8 cellular contexts compared by ENCODE assay signal in the genomic region with DNA sequence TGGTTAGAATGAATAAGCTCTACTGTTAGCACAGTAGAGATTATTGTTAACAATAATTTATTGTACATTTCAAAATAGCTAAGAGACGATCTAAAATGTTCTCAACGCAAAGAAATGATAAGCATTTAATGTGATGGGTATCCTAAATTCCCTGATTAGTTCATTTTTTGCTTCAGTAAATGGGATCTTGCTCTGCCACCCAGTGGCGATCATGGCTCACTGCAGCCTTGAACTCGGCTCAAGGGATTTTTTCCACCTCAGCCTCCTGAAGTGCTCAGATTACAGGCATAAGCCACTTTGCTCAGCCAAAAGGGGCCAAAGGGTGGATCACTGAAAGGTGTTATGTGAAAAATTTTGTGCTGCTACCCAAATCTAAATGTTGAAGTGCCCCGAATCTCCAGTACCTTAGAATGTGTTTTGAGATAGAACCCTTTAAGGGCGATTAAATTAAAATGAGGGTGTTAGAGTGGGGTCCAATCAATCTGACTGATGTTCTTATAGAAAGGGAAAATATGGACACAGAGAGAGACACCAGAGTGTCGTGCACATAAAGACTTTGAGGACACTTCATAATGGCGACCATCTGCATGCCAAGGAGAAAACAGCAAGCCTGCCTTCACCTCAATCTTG. TPM values are rescaled to one million over a fixed set of nuclear protein-coding genes. Genes with fewer than 3 reads are reported as not detected.
A peak's percentile ranks its signal among the peaks of the same experiment; 100 is the strongest.
DNase-seq lines count a peak whose midpoint lies in the region; ATAC-seq and TF ChIP-seq lines count a peak whose summit lies in the region.

No MANE protein-coding gene starts in this region.

- no peaks in the 10 kb centered on the region for H3K9me3 Mint-ChIP-seq in CD4-positive, alpha-beta T cell
- no peaks in the 10 kb centered on the region for H3K9me3 Mint-ChIP-seq in activated T-helper 17 cell treated with anti-CD3 and anti-CD28 coated beads, Interleukin-2, amount 50 U/mL, for 72 hours

- H2AFZ ChIP-seq in PC-9 (no peak overlapping the region), parathyroid adenoma (no peak overlapping the region)

- peak; percentile 96 for TF ChIP-seq CTCF in CD4-positive, alpha-beta T cell (IDR thresholded peaks at IDR 0.05)
- peak; percentile 82 for TF ChIP-seq CTCF in HFF-Myc (IDR thresholded peaks at IDR 0.05; ENCODE audit: low read depth, low read length, missing control alignments)
- peak; percentile 96 for TF ChIP-seq CTCF in PC-9 (conservative IDR thresholded peaks at IDR 0.05)
- peak; percentile 86 for TF ChIP-seq CTCF in foreskin keratinocyte (conservative IDR thresholded peaks at IDR 0.05)
- TF ChIP-seq CTCF in parathyroid adenoma (IDR thresholded peaks at IDR 0.05): peak; percentile 92

- CTCF ChIA-PET in CD4-positive, alpha-beta T cell (lab: Charles Lee): interaction anchor here (0.8 to 1.4 kb wide), 6 partner anchors 9 to 460 kb away, joined by 3 to 8 read pairs (median 3); a partner anchor contains a TSS
- CTCF ChIA-PET in PC-9 (lab: Charles Lee): no interaction called here

- H3K79me2 ChIP-seq in PC-9 (ENCODE audit: low read depth): no peaks in the 10 kb centered on the region
- H3K79me2 ChIP-seq in parathyroid adenoma: no peaks in the 10 kb centered on the region

- intact Hi-C loops in CD4-positive, alpha-beta T cell (cut with DNase I, micrococcal nuclease): loop anchor here (1.0 to 5.0 kb wide), 2 partner anchors 99 to 766 kb away; a partner anchor contains a TSS
- intact Hi-C loops in PC-9 (cut with micrococcal nuclease; ENCODE audit: unreplicated experiment): loop anchor here (1.0 kb wide), 1 partner anchor 99 kb away; a partner anchor contains a TSS

- DNase-seq in CD4-positive, alpha-beta T cell: peak; percentile 25 to 62 (median 40)
- DNase-seq in HFF-Myc (ENCODE audit: extremely low read depth, low read depth): peak; percentile 36
- peak; percentile 58 to 63 for DNase-seq in PC-9
- peak in 1 of 2 donors; percentile 42 for DNase-seq in foreskin keratinocyte
- DNase-seq in ureter (ENCODE audit: low spot score): peak; percentile 59
- DNase-seq in cortex of kidney (lab: John Stamatoyannopoulos, UW): no peak

- H3K9ac ChIP-seq in parathyroid adenoma: no peak overlapping the region

- H3K4me3 Mint-ChIP-seq in CD4-positive, alpha-beta T cell: no peak overlapping the region
- no peak overlapping the region for H3K4me3 Mint-ChIP-seq in activated T-helper 17 cell treated with anti-CD3 and anti-CD28 coated beads, Interleukin-2, amount 50 U/mL, for 72 hours

- no peaks in the 10 kb centered on the region for H3K27me3 ChIP-seq in CD4-positive, alpha-beta T cell (ENCODE audit: control insufficient read depth, insufficient read depth, low read length)
- peaks cover 5% of the 10 kb centered on the region for H3K27me3 ChIP-seq in PC-9 (ENCODE audit: insufficient read depth, low read depth)
- H3K27me3 ChIP-seq in foreskin keratinocyte: no peaks in the 10 kb centered on the region
- no peaks in the 10 kb centered on the region for H3K27me3 ChIP-seq in parathyroid adenoma (ENCODE audit: control insufficient read depth, insufficient read depth, low read length)

- no peaks in the 10 kb centered on the region for H3K27me3 Mint-ChIP-seq in CD4-positive, alpha-beta T cell
- no peaks in the 10 kb centered on the region for H3K27me3 Mint-ChIP-seq in activated T-helper 17 cell treated with anti-CD3 and anti-CD28 coated beads, Interleukin-2, amount 50 U/mL, for 72 hours

- H3K4me3 ChIP-seq in HFF-Myc (replicated peaks; ENCODE audit: low read depth, low read length) (no peak overlapping the region), PC-9 (no peak overlapping the region), parathyroid adenoma (ENCODE audit: low read depth, low read length) (no peak overlapping the region)

- ATAC-seq in CD4-positive, alpha-beta T cell (ENCODE audit: poor library complexity): peak; percentile 89
- peak; percentile 70 for ATAC-seq in activated T-helper 17 cell treated with anti-CD3 and anti-CD28 coated beads, Interleukin-2, amount 50 U/mL, for 72 hours (replicated peaks)
- peak; percentile 51 for ATAC-seq in foreskin keratinocyte

- no peaks in the 10 kb centered on the region for H3K9me3 ChIP-seq in CD4-positive, alpha-beta T cell (ENCODE audit: control insufficient read depth, low read length)
- H3K9me3 ChIP-seq in PC-9 (ENCODE audit: insufficient read depth, low read depth): peaks cover 5% of the 10 kb centered on the region; the same call in 1 of the 2 replicates
- no peaks in the 10 kb centered on the region for H3K9me3 ChIP-seq in parathyroid adenoma (ENCODE audit: control insufficient read depth, low read length)

- H3K27ac Mint-ChIP-seq in CD4-positive, alpha-beta T cell: no peak overlapping the region
- H3K27ac Mint-ChIP-seq in activated T-helper 17 cell treated with anti-CD3 and anti-CD28 coated beads, Interleukin-2, amount 50 U/mL, for 72 hours: no peak overlapping the region

- no peaks in the 10 kb centered on the region for H3K4me1 Mint-ChIP-seq in CD4-positive, alpha-beta T cell (ENCODE audit: low read depth)
- H3K4me1 Mint-ChIP-seq in activated T-helper 17 cell treated with anti-CD3 and anti-CD28 coated beads, Interleukin-2, amount 50 U/mL, for 72 hours: peaks cover 6% of the 10 kb centered on the region

- H3K4me2 ChIP-seq in PC-9 (no peak overlapping the region), parathyroid adenoma (ENCODE audit: low read length) (no peak overlapping the region)

- no peak overlapping the region for H3K27ac ChIP-seq in CD4-positive, alpha-beta T cell (ENCODE audit: low read depth, low read length)
- H3K27ac ChIP-seq in PC-9 (no peak overlapping the region), foreskin keratinocyte (no peak overlapping the region), parathyroid adenoma (no peak overlapping the region)

- H3K36me3 Mint-ChIP-seq in CD4-positive, alpha-beta T cell (ENCODE audit: low read depth): no peaks in the 10 kb centered on the region
- H3K36me3 Mint-ChIP-seq in activated T-helper 17 cell treated with anti-CD3 and anti-CD28 coated beads, Interleukin-2, amount 50 U/mL, for 72 hours (ENCODE audit: low read depth): no peaks in the 10 kb centered on the region

- H3K4me1 ChIP-seq in PC-9 (replicated peaks; ENCODE audit: insufficient read depth): no peaks in the 10 kb centered on the region
- H3K4me1 ChIP-seq in foreskin keratinocyte: no peaks in the 10 kb centered on the region
- peaks cover 4% of the 10 kb centered on the region for H3K4me1 ChIP-seq in parathyroid adenoma

- BruUV-seq in PC-9 (replicated peaks; lab: Mats Ljungman, UMichigan): no TSS peak

- no peaks in the 10 kb centered on the region for H3F3A ChIP-seq in PC-9 (ENCODE audit: insufficient read depth, low read depth)

- H4K20me1 ChIP-seq in PC-9 (ENCODE audit: insufficient read depth): no peaks in the 10 kb centered on the region

- no peaks in the 10 kb centered on the region for H3K36me3 ChIP-seq in PC-9 (ENCODE audit: low read depth)
- H3K36me3 ChIP-seq in parathyroid adenoma (ENCODE audit: control insufficient read depth, insufficient read depth, low read length): no peaks in the 10 kb centered on the region

- no peaks in the 10 kb centered on the region for H3K9me2 ChIP-seq in PC-9 (ENCODE audit: insufficient read depth)

- POLR2A ChIA-PET in CD4-positive, alpha-beta T cell (lab: Charles Lee): interaction anchor here (0.9 kb wide), 2 partner anchors 49 to 99 kb away, joined by 4 to 5 read pairs; a partner anchor contains a TSS
- POLR2A ChIA-PET in PC-9 (lab: Charles Lee; ENCODE audit: unreplicated experiment): no interaction called here

RNA-seq across cellular contexts. Expression of a gene that starts 31.5 kb away (rescaled TPM):
- 10 to 100 TPM; 39.3 to 43.2 TPM for total RNA-seq in CD4-positive, alpha-beta T cell
- total RNA-seq in PC-9 (2021) (18.3 and 18.8 TPM in 2 replicates), foreskin keratinocyte (8.1 and 13.1 TPM in 2 replicates), ureter (31.8 TPM)
- total RNA-seq in activated T-helper 17 cell treated with anti-CD3 and anti-CD28 coated beads, Interleukin-2, amount 50 U/mL, for 72 hours: 10 to 100 TPM; 18.4 to 31.4 TPM
- 2.7 and 3.6 TPM in 2 replicates for polyA plus RNA-seq in foreskin keratinocyte

RNA-seq across cellular contexts. Expression of a gene that starts 48.0 kb away (rescaled TPM):
- total RNA-seq in CD4-positive, alpha-beta T cell: 100 to 1,000 TPM; 151 to 157 TPM
- total RNA-seq in PC-9 (2021): 316 and 324 TPM in 2 replicates
- total RNA-seq in activated T-helper 17 cell treated with anti-CD3 and anti-CD28 coated beads, Interleukin-2, amount 50 U/mL, for 72 hours: 100 to 1,000 TPM; 165 to 201 TPM
- total RNA-seq in foreskin keratinocyte: 230 and 241 TPM in 2 replicates
- 208 and 210 TPM in 2 replicates for polyA plus RNA-seq in foreskin keratinocyte
- 259 TPM for total RNA-seq in ureter

RNA-seq across cellular contexts. Expression of a gene that starts 59.1 kb away (rescaled TPM):
- 1 to 10 TPM; 4.8 to 5.3 TPM for total RNA-seq in CD4-positive, alpha-beta T cell
- total RNA-seq in PC-9 (2021) (8.7 and 10.2 TPM in 2 replicates), foreskin keratinocyte (11.1 and 11.8 TPM in 2 replicates), ureter (23.8 TPM)
- total RNA-seq in activated T-helper 17 cell treated with anti-CD3 and anti-CD28 coated beads, Interleukin-2, amount 50 U/mL, for 72 hours: 1 to 10 TPM; 2.5 to 9.6 TPM
- polyA plus RNA-seq in foreskin keratinocyte: 8.1 and 8.4 TPM in 2 replicates
